In genomic region chr2:241627675-241628074, GRCh38 we compare ENCODE assay signal across 22 cellular contexts. TPM values are rescaled to one million over a fixed set of nuclear protein-coding genes. Genes with fewer than 3 reads are reported as not detected.
DNase-seq lines count a peak whose midpoint lies in the region; ATAC-seq, FAIRE-seq and TF ChIP-seq lines count a peak whose summit lies in the region.
"Had no signal": no experiment of that assay in that cellular context is flagged by ENCODE, and none has a peak within 500 bp of the region (broad histone marks: within the 10 kb centered on the region; RNA-seq: fewer than 3 reads in every experiment).

No MANE protein-coding gene starts in this region.

- no peaks in the 10 kb centered on the region for H3K27me3 Mint-ChIP-seq in activated CD4-positive, alpha-beta T cell treated with anti-CD3 and anti-CD28 coated beads, Interleukin-2, amount 10 ng/mL, durations not matched to agents 24 days and 14 days
- no peaks in the 10 kb centered on the region for H3K27me3 Mint-ChIP-seq in H9 (ENCODE audit: low read depth)
- no peaks in the 10 kb centered on the region for H3K27me3 Mint-ChIP-seq in endodermal cell (ENCODE audit: insufficient read depth)
- H3K27me3 Mint-ChIP-seq in activated naive CD8-positive, alpha-beta T cell treated with anti-CD3 and anti-CD28 coated beads for 36 hours, result no peaks in the 10 kb centered on the region
- H3K27me3 Mint-ChIP-seq: CD4-positive, alpha-beta T cell; IgD-negative memory B cell had no signal

- H4K20me1 ChIP-seq in H9 (ENCODE audit: control insufficient read depth, insufficient read depth, insufficient read length) (no peaks in the 10 kb centered on the region), osteoblast (ENCODE audit: insufficient read depth, low read length) (peaks cover 32% of the 10 kb centered on the region)

- H3K4me2 ChIP-seq in H9 (ENCODE audit: insufficient read depth, insufficient read length, low read length), result no peak overlapping the region
- H3K4me2 ChIP-seq in osteoblast (ENCODE audit: insufficient read depth, low read length), result no peak overlapping the region
- H3K4me2 ChIP-seq: SK-N-SH had no signal

- H2BK15ac ChIP-seq in H9 (ENCODE audit: low read depth, low read length), result no peak overlapping the region

- no peaks in the 10 kb centered on the region for H3K9me3 Mint-ChIP-seq in activated CD4-positive, alpha-beta T cell treated with anti-CD3 and anti-CD28 coated beads, Interleukin-2, amount 10 ng/mL, durations not matched to agents 24 days and 14 days
- no peaks in the 10 kb centered on the region for H3K9me3 Mint-ChIP-seq in H9
- no peaks in the 10 kb centered on the region for H3K9me3 Mint-ChIP-seq in endodermal cell
- H3K9me3 Mint-ChIP-seq in activated naive CD8-positive, alpha-beta T cell treated with anti-CD3 and anti-CD28 coated beads for 36 hours, result no peaks in the 10 kb centered on the region
- H3K9me3 Mint-ChIP-seq: CD4-positive, alpha-beta T cell; IgD-negative memory B cell had no signal

- H2BK5ac ChIP-seq in H9 (ENCODE audit: insufficient read length, low read length), result no peak overlapping the region

- intact Hi-C loops in activated CD4-positive, alpha-beta T cell treated with anti-CD3 and anti-CD28 coated beads, Interleukin-2, amount 10 ng/mL, durations not matched to agents 24 days and 14 days (cut with micrococcal nuclease), result no loop called here

- H3K27ac ChIP-seq in H9 (ENCODE audit: insufficient read length, low read depth, low read length) (no peak overlapping the region), endodermal cell (ENCODE audit: low read depth, low read length) (no peak overlapping the region), osteoblast (ENCODE audit: low read depth, low read length) (no peak overlapping the region)
- H3K27ac ChIP-seq: 22Rv1 had no signal

- H3K23me2 ChIP-seq in H9 (ENCODE audit: insufficient read length, low read depth, low read length, poor library complexity, severe bottlenecking), result no peaks in the 10 kb centered on the region

- H3K4me1 ChIP-seq in H9 (ENCODE audit: insufficient read depth, low read length) (no peaks in the 10 kb centered on the region), endodermal cell (ENCODE audit: control insufficient read depth, insufficient read depth, low read length) (no peaks in the 10 kb centered on the region), osteoblast (ENCODE audit: insufficient read depth, low read length) (no peaks in the 10 kb centered on the region)
- H3K4me1 ChIP-seq: BE2C had no signal

- peaks cover 12% of the 10 kb centered on the region for H3K4me1 Mint-ChIP-seq in activated CD4-positive, alpha-beta T cell treated with anti-CD3 and anti-CD28 coated beads, Interleukin-2, amount 10 ng/mL, durations not matched to agents 24 days and 14 days
- H3K4me1 Mint-ChIP-seq in H9 (peaks cover 3 to 4% of the 10 kb centered on the region in 2 experiments; a peak in 1 of 4 replicates), endodermal cell (no peaks in the 10 kb centered on the region)
- H3K4me1 Mint-ChIP-seq in activated naive CD8-positive, alpha-beta T cell treated with anti-CD3 and anti-CD28 coated beads for 36 hours, result peaks cover 9% of the 10 kb centered on the region

- H3K27me3 ChIP-seq in H9 (ENCODE audit: insufficient read depth, low read length) (no peaks in the 10 kb centered on the region), endodermal cell (ENCODE audit: control insufficient read depth, insufficient read depth, low read length, poor library complexity, severe bottlenecking) (no peaks in the 10 kb centered on the region), osteoblast (ENCODE audit: insufficient read depth, low read length) (no peaks in the 10 kb centered on the region)
- H3K27me3 ChIP-seq: BE2C had no signal

- H2BK12ac ChIP-seq in H9 (ENCODE audit: insufficient read length, low read depth, low read length), result no peak overlapping the region

- no peak overlapping the region for H4K8ac ChIP-seq in H9 (replicated peaks; ENCODE audit: insufficient read length, low read depth, low read length)

- no peak overlapping the region for H4K91ac ChIP-seq in H9 (ENCODE audit: insufficient read length, low read depth, low read length)

- no peak overlapping the region for H4K5ac ChIP-seq in H9 (ENCODE audit: insufficient read length, low read depth, low read length)

- peaks cover 35% of the 10 kb centered on the region for H3K36me3 Mint-ChIP-seq in activated CD4-positive, alpha-beta T cell treated with anti-CD3 and anti-CD28 coated beads, Interleukin-2, amount 10 ng/mL, durations not matched to agents 24 days and 14 days (ENCODE audit: low read depth)
- H3K36me3 Mint-ChIP-seq in H9 (ENCODE audit: insufficient read depth in 1 of 3, low read depth in 3 of 3) (peaks cover 8 to 40% (median 25%) of the 10 kb centered on the region in 3 experiments; a peak in 6 of 7 replicates), endodermal cell (ENCODE audit: low read depth) (peaks cover 36% of the 10 kb centered on the region)
- H3K36me3 Mint-ChIP-seq in activated naive CD8-positive, alpha-beta T cell treated with anti-CD3 and anti-CD28 coated beads for 36 hours, result peaks cover 14% of the 10 kb centered on the region
- H3K36me3 Mint-ChIP-seq: IgD-negative memory B cell had no signal

- no peak overlapping the region for H3K4me3 Mint-ChIP-seq in activated CD4-positive, alpha-beta T cell treated with anti-CD3 and anti-CD28 coated beads, Interleukin-2, amount 10 ng/mL, durations not matched to agents 24 days and 14 days
- H3K4me3 Mint-ChIP-seq in H9 (no peak overlapping the region), endodermal cell (no peak overlapping the region)
- H3K4me3 Mint-ChIP-seq in activated naive CD8-positive, alpha-beta T cell treated with anti-CD3 and anti-CD28 coated beads for 36 hours, result no peak overlapping the region
- H3K4me3 Mint-ChIP-seq: CD4-positive, alpha-beta T cell had no signal

- no peak overlapping the region for H3K9ac ChIP-seq in H9 (ENCODE audit: extremely low read depth, insufficient read length, low read length)
- H3K9ac ChIP-seq in endodermal cell (ENCODE audit: extremely low read depth, low read length, poor library complexity, severe bottlenecking), result no peak overlapping the region
- H3K9ac ChIP-seq: SK-N-SH had no signal

- no peak overlapping the region for H3T11ph ChIP-seq in H9 (ENCODE audit: low read length)

- peaks cover 3% of the 10 kb centered on the region for H3K79me1 ChIP-seq in H9 (ENCODE audit: insufficient read depth, low read depth, low read length, poor library complexity, severe bottlenecking)

- H3K4ac ChIP-seq in H9 (ENCODE audit: low read depth, low read length), result no peak overlapping the region

- H3K18ac ChIP-seq in H9 (ENCODE audit: insufficient read length, low read depth, low read length), result no peak overlapping the region

- H3K36me3 ChIP-seq in endodermal cell (ENCODE audit: control insufficient read depth, insufficient read depth, low read length), result peaks cover 38% of the 10 kb centered on the region
- H3K36me3 ChIP-seq in osteoblast (ENCODE audit: insufficient read depth, low read length), result peaks cover 35% of the 10 kb centered on the region

- ATAC-seq in HG03565 (IDR thresholded peaks at IDR 0.05; ENCODE audit: unreplicated experiment), result no peak

- H3K23ac ChIP-seq in H9 (ENCODE audit: insufficient read length, low read depth, low read length), result no peak overlapping the region

- peaks cover 4% of the 10 kb centered on the region; the same call in 1 of the 2 replicates for H3K79me2 ChIP-seq in H9 (ENCODE audit: insufficient read depth, low read length)
- peaks cover 94% of the 10 kb centered on the region for H3K79me2 ChIP-seq in osteoblast (ENCODE audit: insufficient read depth, low read length)

- peak overlapping the region; percentile 25 for H3K27ac Mint-ChIP-seq in activated CD4-positive, alpha-beta T cell treated with anti-CD3 and anti-CD28 coated beads, Interleukin-2, amount 10 ng/mL, durations not matched to agents 24 days and 14 days
- H3K27ac Mint-ChIP-seq in H9 (peak overlapping the region in 2 of 3 experiments; percentile 23 to 93; a peak in 2 of 7 replicates), endodermal cell (peak overlapping the region; percentile 70)
- no peak overlapping the region for H3K27ac Mint-ChIP-seq in activated naive CD8-positive, alpha-beta T cell treated with anti-CD3 and anti-CD28 coated beads for 36 hours
- H3K27ac Mint-ChIP-seq: CD4-positive, alpha-beta T cell; IgD-negative memory B cell had no signal

- H3K4me3 ChIP-seq in endodermal cell (ENCODE audit: low read length) (no peak overlapping the region), osteoblast (ENCODE audit: insufficient read depth, low read length) (no peak overlapping the region)

- no peaks in the 10 kb centered on the region for H3K9me3 ChIP-seq in H9 (ENCODE audit: control insufficient read depth, low read depth, low read length)
- H3K9me3 ChIP-seq in endodermal cell (ENCODE audit: control insufficient read depth, low read length), result no peaks in the 10 kb centered on the region
- no peaks in the 10 kb centered on the region for H3K9me3 ChIP-seq in osteoblast (ENCODE audit: low read depth, low read length)
- H3K9me3 ChIP-seq: BE2C, SK-N-SH had no signal

- H2AFZ ChIP-seq in H9 (ENCODE audit: low read length) (no peak overlapping the region), osteoblast (ENCODE audit: low read length) (no peak overlapping the region)

- DNase-seq in activated CD4-positive, alpha-beta T cell treated with anti-CD3 and anti-CD28 coated beads, Interleukin-2, amount 10 ng/mL, durations not matched to agents 24 days and 14 days, result no peak
- DNase-seq in activated CD4-positive, alpha-beta T cell treated with anti-CD3 and anti-CD28 coated beads for 4 hours, result no peak
- DNase-seq in H9 (no peak), endodermal cell (no peak), osteoblast (ENCODE audit: insufficient read length, low spot score, missing footprints) (peak; percentile 55), RCC 7860 (ENCODE audit: low spot score) (no peak)
- no peak for DNase-seq in activated naive CD8-positive, alpha-beta T cell treated with anti-CD3 and anti-CD28 coated beads for 36 hours
- DNase-seq: BE2C; CD4-positive, alpha-beta T cell; DMS153; GDM1; H7; Karpas-422; NCI-H1105; NCI-H2081 treated with DMSO at 0.1 percent for 48 hours; NCI-H446 treated with DMSO at 0.1 percent for 48 hours; Right ventricle myocardium superior; SK-N-SH had no signal

- H2AK5ac ChIP-seq in H9 (ENCODE audit: insufficient read length, low read length), result no peak overlapping the region

- no CpG with 5 or more reads among the region's 10 CpGs for WGBS in H9 (ENCODE audit: extremely low coverage, insufficient read length, low lambda C conversion rate)
- 89 to 92% methylated on average over 2 to 10 of the region's 10 CpGs for WGBS in endodermal cell (ENCODE audit: insufficient coverage in 1 of 2, insufficient read length in 1 of 2), 2 experiments

- H2BK20ac ChIP-seq in H9 (ENCODE audit: low read depth, low read length, poor library complexity, severe bottlenecking), result no peak overlapping the region

- no peak for FAIRE-seq in RCC 7860 (lab: Jason Lieb, UNC)
- FAIRE-seq: HTR-8/SVneo had no signal

- H3K56ac ChIP-seq in H9 (ENCODE audit: insufficient read length, low read depth, low read length), result no peak overlapping the region

- H3K14ac ChIP-seq in H9 (ENCODE audit: insufficient read depth, low read length), result no peak overlapping the region

- TF ChIP-seq CTCF in H9 (conservative IDR thresholded peaks at IDR 0.05), result no peak
- TF ChIP-seq CTCF in endodermal cell (conservative IDR thresholded peaks at IDR 0.05), result no peak
- no peak for TF ChIP-seq CTCF in osteoblast (IDR thresholded peaks at IDR 0.05; ENCODE audit: extremely low read depth, low read depth, low read length)

- no peak overlapping the region for H2BK120ac ChIP-seq in H9 (ENCODE audit: low read depth, low read length, poor library complexity, severe bottlenecking)

RNA-seq across cellular contexts. Expression of gene THAP4, which starts 9.3 kb away (rescaled TPM):
- total RNA-seq in activated CD4-positive, alpha-beta T cell treated with anti-CD3 and anti-CD28 coated beads, Interleukin-2, amount 10 ng/mL, durations not matched to agents 24 days and 14 days, result 62.0 and 63.9 TPM in 2 replicates
- total RNA-seq in H9 (2021) (70.6 and 71.4 TPM in 2 replicates), endodermal cell (10 to 100 TPM; 54.6 to 66.1 TPM), osteoblast (43.3 and 43.4 TPM in 2 replicates)
- 40.7 TPM for polyA plus RNA-seq in endodermal cell (2013, experiment 1 of 2)
- polyA plus RNA-seq in endodermal cell (2013, experiment 2 of 2), result 36.6 TPM
- total RNA-seq in activated naive CD8-positive, alpha-beta T cell treated with anti-CD3 and anti-CD28 coated beads for 36 hours, result 10 to 100 TPM; 54.8 to 55.0 TPM

RNA-seq across cellular contexts. Expression of gene ATG4B, which starts 9.8 kb away (rescaled TPM):
- total RNA-seq in activated CD4-positive, alpha-beta T cell treated with anti-CD3 and anti-CD28 coated beads, Interleukin-2, amount 10 ng/mL, durations not matched to agents 24 days and 14 days, result 109 and 115 TPM in 2 replicates
- total RNA-seq in H9 (2021) (105 and 110 TPM in 2 replicates), endodermal cell (100 to 1,000 TPM; 126 to 166 TPM), osteoblast (42.7 and 48.0 TPM in 2 replicates)
- polyA plus RNA-seq in endodermal cell (2013, experiment 1 of 2), result 113 TPM
- polyA plus RNA-seq in endodermal cell (2013, experiment 2 of 2), result 98.7 TPM
- total RNA-seq in activated naive CD8-positive, alpha-beta T cell treated with anti-CD3 and anti-CD28 coated beads for 36 hours, result 10 to 100 TPM; 72.5 to 73.8 TPM

RNA-seq across cellular contexts. Expression of gene DTYMK, which starts 58.9 kb away (rescaled TPM):
- total RNA-seq in activated CD4-positive, alpha-beta T cell treated with anti-CD3 and anti-CD28 coated beads, Interleukin-2, amount 10 ng/mL, durations not matched to agents 24 days and 14 days, result 110 and 111 TPM in 2 replicates
- total RNA-seq in H9 (2021), result 75.6 and 76.0 TPM in 2 replicates
- total RNA-seq in endodermal cell, result 10 to 100 TPM; 60.9 to 62.4 TPM
- polyA plus RNA-seq in endodermal cell (2013, experiment 1 of 2), result 66.3 TPM
- 64.8 TPM for polyA plus RNA-seq in endodermal cell (2013, experiment 2 of 2)
- total RNA-seq in osteoblast, result 12.7 and 14.1 TPM in 2 replicates
- total RNA-seq in activated naive CD8-positive, alpha-beta T cell treated with anti-CD3 and anti-CD28 coated beads for 36 hours, result 100 to 1,000 TPM; 116 to 121 TPM
